ENCODE assay signal across 10 cellular contexts in the genomic region with DNA sequence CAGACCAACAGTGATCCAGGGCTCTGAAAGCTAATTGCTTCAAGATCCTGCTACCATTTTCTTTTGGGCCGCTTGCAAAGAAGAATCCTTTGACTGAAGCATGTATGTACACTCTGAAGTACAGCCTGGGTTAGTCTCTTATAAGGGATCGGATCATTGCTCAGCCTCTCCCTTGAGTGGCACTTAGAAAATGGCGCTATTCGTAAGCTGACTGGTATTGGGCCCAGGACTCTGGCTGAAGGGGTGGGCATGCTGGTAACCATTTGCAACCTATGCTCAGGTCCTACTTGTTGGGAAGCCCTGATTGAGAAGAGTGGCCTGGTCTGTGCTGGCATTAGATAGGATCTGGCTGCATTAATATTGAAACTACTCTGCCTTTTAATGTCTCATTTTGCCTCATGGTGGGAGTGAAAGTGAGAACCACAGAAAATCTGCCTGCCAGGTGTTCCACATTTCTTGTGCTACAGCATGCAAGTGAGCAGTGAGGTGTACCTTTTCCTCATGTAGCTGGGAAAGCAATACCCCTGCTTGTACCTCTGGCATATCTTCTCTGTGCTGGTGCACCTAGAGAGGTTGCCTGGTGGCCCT. TPM values are rescaled to one million over a fixed set of nuclear protein-coding genes. Genes with fewer than 3 reads are reported as not detected.
DNase-seq lines count a peak whose midpoint lies in the region; ATAC-seq, FAIRE-seq and TF ChIP-seq lines count a peak whose summit lies in the region.
"Had no signal": no experiment of that assay in that cellular context is flagged by ENCODE, and none has a peak within 500 bp of the region (broad histone marks: within the 10 kb centered on the region; RNA-seq: fewer than 3 reads in every experiment).

No MANE protein-coding gene starts in this region.

- H3K4me1 Mint-ChIP-seq in T-cell: peaks cover 93 to 95% (median 94%) of the 10 kb centered on the region in 3 donors

- peaks cover 30% of the 10 kb centered on the region for H3K36me3 Mint-ChIP-seq in T-cell

- no peak; the same call in 1 of the 2 replicates for TF ChIP-seq POLR2A in GM12892 (IDR thresholded peaks at IDR 0.05; ENCODE audit: low read depth, low read length)

- H3K9me3 Mint-ChIP-seq in T-cell: no peaks in the 10 kb centered on the region

- POLR2A ChIA-PET in T-cell (lab: Charles Lee): interaction anchor here in 1 of 2 donors (0.6 kb wide), 1 partner anchor 133 kb away, joined by 3 read pairs; no protein-coding TSS in a partner anchor

- no peak overlapping the region for H3K4me3 Mint-ChIP-seq in T-cell

- no peak for DNase-seq in GM12892 (ENCODE audit: insufficient read length)
- no peak for DNase-seq in T-cell
- DNase-seq in HTR-8/SVneo (ENCODE audit: insufficient read length, low spot score): no peak
- no peak for DNase-seq in effector CD4-positive, alpha-beta T cell
- no peak for DNase-seq in NCI-H187 treated with DMSO at 0.1 percent for 48 hours (lab: John Stamatoyannopoulos, UW)
- DNase-seq: posterior cingulate gyrus had no signal

- H3K27me3 Mint-ChIP-seq in T-cell: no peaks in the 10 kb centered on the region

- H3K27ac Mint-ChIP-seq in T-cell: peak overlapping the region; percentile 23 to 56

- CTCF ChIA-PET in T-cell (lab: Charles Lee): interaction anchor here in 1 of 2 donors (1.9 kb wide), 1 partner anchor 8 kb away, joined by 7 read pairs; no protein-coding TSS in a partner anchor

- FAIRE-seq in GM12892 (lab: Jason Lieb, UNC) (peak; percentile 91), HTR-8/SVneo (lab: Jason Lieb, UNC) (no peak)
- FAIRE-seq: TTC549 had no signal

- ATAC-seq in GM19351 (IDR thresholded peaks at IDR 0.05; ENCODE audit: unreplicated experiment) (peak; percentile 60), HG03039 (IDR thresholded peaks at IDR 0.05; ENCODE audit: unreplicated experiment) (peak; percentile 59), T-cell (replicated peaks in 1 of 4) (no peak), SK-N-SH treated with all-trans-retinoic acid at 6 μM for 48 hours (no peak)

TF ChIP-seq in SK-N-SH treated with all-trans-retinoic acid at 6 μM for 48 hours, 23 proteins besides CTCF, POLR2A, EP300 and RAD21:
- TF ChIP-seq OSR1 (CRISPR knock-in tag; IDR thresholded peaks at IDR 0.05): no peak
- TF ChIP-seq, protein P1, sequence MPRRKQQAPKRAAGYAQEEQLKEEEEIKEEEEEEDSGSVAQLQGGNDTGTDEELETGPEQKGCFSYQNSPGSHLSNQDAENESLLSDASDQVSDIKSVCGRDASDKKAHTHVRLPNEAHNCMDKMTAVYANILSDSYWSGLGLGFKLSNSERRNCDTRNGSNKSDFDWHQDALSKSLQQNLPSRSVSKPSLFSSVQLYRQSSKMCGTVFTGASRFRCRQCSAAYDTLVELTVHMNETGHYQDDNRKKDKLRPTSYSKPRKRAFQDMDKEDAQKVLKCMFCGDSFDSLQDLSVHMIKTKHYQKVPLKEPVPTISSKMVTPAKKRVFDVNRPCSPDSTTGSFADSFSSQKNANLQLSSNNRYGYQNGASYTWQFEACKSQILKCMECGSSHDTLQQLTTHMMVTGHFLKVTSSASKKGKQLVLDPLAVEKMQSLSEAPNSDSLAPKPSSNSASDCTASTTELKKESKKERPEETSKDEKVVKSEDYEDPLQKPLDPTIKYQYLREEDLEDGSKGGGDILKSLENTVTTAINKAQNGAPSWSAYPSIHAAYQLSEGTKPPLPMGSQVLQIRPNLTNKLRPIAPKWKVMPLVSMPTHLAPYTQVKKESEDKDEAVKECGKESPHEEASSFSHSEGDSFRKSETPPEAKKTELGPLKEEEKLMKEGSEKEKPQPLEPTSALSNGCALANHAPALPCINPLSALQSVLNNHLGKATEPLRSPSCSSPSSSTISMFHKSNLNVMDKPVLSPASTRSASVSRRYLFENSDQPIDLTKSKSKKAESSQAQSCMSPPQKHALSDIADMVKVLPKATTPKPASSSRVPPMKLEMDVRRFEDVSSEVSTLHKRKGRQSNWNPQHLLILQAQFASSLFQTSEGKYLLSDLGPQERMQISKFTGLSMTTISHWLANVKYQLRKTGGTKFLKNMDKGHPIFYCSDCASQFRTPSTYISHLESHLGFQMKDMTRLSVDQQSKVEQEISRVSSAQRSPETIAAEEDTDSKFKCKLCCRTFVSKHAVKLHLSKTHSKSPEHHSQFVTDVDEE (CRISPR knock-in tag; IDR thresholded peaks at IDR 0.05): no peak
- no peak for TF ChIP-seq RARB (CRISPR knock-in tag; IDR thresholded peaks at IDR 0.05)
- no peak for TF ChIP-seq TCF4 (CRISPR knock-in tag; IDR thresholded peaks at IDR 0.05; ENCODE audit: borderline replicate concordance)
- TF ChIP-seq, protein P2, sequence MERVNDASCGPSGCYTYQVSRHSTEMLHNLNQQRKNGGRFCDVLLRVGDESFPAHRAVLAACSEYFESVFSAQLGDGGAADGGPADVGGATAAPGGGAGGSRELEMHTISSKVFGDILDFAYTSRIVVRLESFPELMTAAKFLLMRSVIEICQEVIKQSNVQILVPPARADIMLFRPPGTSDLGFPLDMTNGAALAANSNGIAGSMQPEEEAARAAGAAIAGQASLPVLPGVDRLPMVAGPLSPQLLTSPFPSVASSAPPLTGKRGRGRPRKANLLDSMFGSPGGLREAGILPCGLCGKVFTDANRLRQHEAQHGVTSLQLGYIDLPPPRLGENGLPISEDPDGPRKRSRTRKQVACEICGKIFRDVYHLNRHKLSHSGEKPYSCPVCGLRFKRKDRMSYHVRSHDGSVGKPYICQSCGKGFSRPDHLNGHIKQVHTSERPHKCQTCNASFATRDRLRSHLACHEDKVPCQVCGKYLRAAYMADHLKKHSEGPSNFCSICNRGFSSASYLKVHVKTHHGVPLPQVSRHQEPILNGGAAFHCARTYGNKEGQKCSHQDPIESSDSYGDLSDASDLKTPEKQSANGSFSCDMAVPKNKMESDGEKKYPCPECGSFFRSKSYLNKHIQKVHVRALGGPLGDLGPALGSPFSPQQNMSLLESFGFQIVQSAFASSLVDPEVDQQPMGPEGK (CRISPR knock-in tag; IDR thresholded peaks at IDR 0.05; ENCODE audit: borderline replicate concordance): no peak
- TF ChIP-seq CSDC2 (CRISPR knock-in tag; IDR thresholded peaks at IDR 0.05): no peak
- TF ChIP-seq ZFP30 (CRISPR knock-in tag; IDR thresholded peaks at IDR 0.05): no peak
- TF ChIP-seq ZFP3 (CRISPR knock-in tag; IDR thresholded peaks at IDR 0.05): no peak
- no peak for TF ChIP-seq ESRRG (CRISPR knock-in tag; IDR thresholded peaks at IDR 0.05)
- TF ChIP-seq GLIS3 (CRISPR knock-in tag; IDR thresholded peaks at IDR 0.05): no peak
- TF ChIP-seq, protein P3, sequence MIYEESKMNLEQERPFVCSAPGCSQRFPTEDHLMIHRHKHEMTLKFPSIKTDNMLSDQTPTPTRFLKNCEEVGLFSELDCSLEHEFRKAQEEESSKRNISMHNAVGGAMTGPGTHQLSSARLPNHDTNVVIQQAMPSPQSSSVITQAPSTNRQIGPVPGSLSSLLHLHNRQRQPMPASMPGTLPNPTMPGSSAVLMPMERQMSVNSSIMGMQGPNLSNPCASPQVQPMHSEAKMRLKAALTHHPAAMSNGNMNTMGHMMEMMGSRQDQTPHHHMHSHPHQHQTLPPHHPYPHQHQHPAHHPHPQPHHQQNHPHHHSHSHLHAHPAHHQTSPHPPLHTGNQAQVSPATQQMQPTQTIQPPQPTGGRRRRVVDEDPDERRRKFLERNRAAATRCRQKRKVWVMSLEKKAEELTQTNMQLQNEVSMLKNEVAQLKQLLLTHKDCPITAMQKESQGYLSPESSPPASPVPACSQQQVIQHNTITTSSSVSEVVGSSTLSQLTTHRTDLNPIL (CRISPR knock-in tag; IDR thresholded peaks at IDR 0.05; ENCODE audit: low read depth): no peak
- TF ChIP-seq, protein P4, sequence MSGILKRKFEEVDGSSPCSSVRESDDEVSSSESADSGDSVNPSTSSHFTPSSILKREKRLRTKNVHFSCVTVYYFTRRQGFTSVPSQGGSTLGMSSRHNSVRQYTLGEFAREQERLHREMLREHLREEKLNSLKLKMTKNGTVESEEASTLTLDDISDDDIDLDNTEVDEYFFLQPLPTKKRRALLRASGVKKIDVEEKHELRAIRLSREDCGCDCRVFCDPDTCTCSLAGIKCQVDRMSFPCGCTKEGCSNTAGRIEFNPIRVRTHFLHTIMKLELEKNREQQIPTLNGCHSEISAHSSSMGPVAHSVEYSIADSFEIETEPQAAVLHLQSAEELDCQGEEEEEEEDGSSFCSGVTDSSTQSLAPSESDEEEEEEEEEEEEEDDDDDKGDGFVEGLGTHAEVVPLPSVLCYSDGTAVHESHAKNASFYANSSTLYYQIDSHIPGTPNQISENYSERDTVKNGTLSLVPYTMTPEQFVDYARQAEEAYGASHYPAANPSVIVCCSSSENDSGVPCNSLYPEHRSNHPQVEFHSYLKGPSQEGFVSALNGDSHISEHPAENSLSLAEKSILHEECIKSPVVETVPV (CRISPR knock-in tag; IDR thresholded peaks at IDR 0.05): no peak

RNA-seq across cellular contexts. Expression of a gene that starts 0.7 kb away (rescaled TPM):
- 23.7 TPM for polyA plus RNA-seq in GM12892 (2012; ENCODE audit: missing spikeins)
- 10 to 100 TPM; 61.1 to 94.9 (median 81.8) TPM for total RNA-seq in T-cell

Comparison
In these comparisons a context has a peak if more than half of its experiments do, and no peak if none do; other contexts are left out.
1. ATAC-seq: peak in GM19351 (single experiment) and HG03039 (single experiment); none in T-cell (0 of 4) and SK-N-SH treated with all-trans-retinoic acid at 6 μM for 48 hours (single experiment).